In genomic region chr5:69234457-69235268, GRCh38 we compare ENCODE assay signal across 8 cellular contexts. TPM values are rescaled to one million over a fixed set of nuclear protein-coding genes. Genes with fewer than 3 reads are reported as not detected.
DNase-seq lines count a peak whose midpoint lies in the region; ATAC-seq and TF ChIP-seq lines count a peak whose summit lies in the region.

Gene CDK7 (plus strand): TSS chr5:69234886. CDS start chr5:69234976, 90 bp downstream.

- peak within 1 kb of the TSS; percentile 78 for H3K27ac ChIP-seq in RWPE2 (ENCODE audit: poor library complexity, severe bottlenecking)

- no peaks in the 10 kb centered on the region for H3K27me3 ChIP-seq in RWPE2 (ENCODE audit: insufficient read depth, poor library complexity, severe bottlenecking)

- H3K9me3 Mint-ChIP-seq in activated T-helper 2 cell treated with anti-CD3 and anti-CD28 coated beads, Interferon-gamma antibody, Interleukin-2, Interleukin-4, amounts not matched to agents 10 μg/mL and 5 μg/mL and 100 μg/mL, durations not matched to agents 14 hours and 24 hours and 36 hours: no peaks in the 10 kb centered on the region
- H3K9me3 Mint-ChIP-seq in natural killer cell: no peaks in the 10 kb centered on the region

- no peaks in the 10 kb centered on the region for H3K27me3 Mint-ChIP-seq in activated T-helper 2 cell treated with anti-CD3 and anti-CD28 coated beads, Interferon-gamma antibody, Interleukin-2, Interleukin-4, amounts not matched to agents 10 μg/mL and 5 μg/mL and 100 μg/mL, durations not matched to agents 14 hours and 24 hours and 36 hours (ENCODE audit: low read depth)
- no peaks in the 10 kb centered on the region for H3K27me3 Mint-ChIP-seq in natural killer cell (ENCODE audit: low read depth in 2 of 2)

- H3K27ac Mint-ChIP-seq in activated T-helper 2 cell treated with anti-CD3 and anti-CD28 coated beads, Interferon-gamma antibody, Interleukin-2, Interleukin-4, amounts not matched to agents 10 μg/mL and 5 μg/mL and 100 μg/mL, durations not matched to agents 14 hours and 24 hours and 36 hours: peak within 1 kb of the TSS; percentile 80
- peak within 1 kb of the TSS; percentile 84 to 92 for H3K27ac Mint-ChIP-seq in natural killer cell

- DNase-seq in EH (ENCODE audit: low read depth) (peak; percentile 95), H4 (ENCODE audit: low spot score) (peak; percentile 90), LoVo (ENCODE audit: low spot score) (peak; percentile 92), RWPE2 (ENCODE audit: low spot score) (peak; percentile 96), fibroblast of peridontal ligament (ENCODE audit: extremely low read depth) (peak; percentile 91), natural killer cell (peak; percentile 88)
- peak; percentile 91 for DNase-seq in activated T-helper 2 cell treated with anti-CD3 and anti-CD28 coated beads, Interferon-gamma antibody, Interleukin-2, Interleukin-4, amounts not matched to agents 10 μg/mL and 5 μg/mL and 100 μg/mL, durations not matched to agents 14 hours and 24 hours and 36 hours (ENCODE audit: low spot score)
- DNase-seq in stimulated activated naive CD4-positive, alpha-beta T cell treated with Interleukin-2 at 50 U/mL for 16 hours (lab: John Stamatoyannopoulos, UW): peak; percentile 93

- peak; percentile 89 for ATAC-seq in RWPE2 (ENCODE audit: low read depth)
- ATAC-seq in natural killer cell: peak; percentile 99 to 100 (median 99)

- peak within 1 kb of the TSS; percentile 78 for H3K4me3 ChIP-seq in RWPE2 (ENCODE audit: severe bottlenecking)

- peak within 1 kb of the TSS; percentile 95 for H3K4me3 Mint-ChIP-seq in activated T-helper 2 cell treated with anti-CD3 and anti-CD28 coated beads, Interferon-gamma antibody, Interleukin-2, Interleukin-4, amounts not matched to agents 10 μg/mL and 5 μg/mL and 100 μg/mL, durations not matched to agents 14 hours and 24 hours and 36 hours (ENCODE audit: low read depth)
- H3K4me3 Mint-ChIP-seq in natural killer cell: peak within 1 kb of the TSS; percentile 93

- intact Hi-C loops in activated T-helper 2 cell treated with anti-CD3 and anti-CD28 coated beads, Interferon-gamma antibody, Interleukin-2, Interleukin-4, amounts not matched to agents 10 μg/mL and 5 μg/mL and 100 μg/mL, durations not matched to agents 14 hours and 24 hours and 36 hours (cut with micrococcal nuclease): loop anchor here (1.0 kb wide), 4 partner anchors 16 to 141 kb away; partner anchors contain the start of genes AK6, CENPH, RAD17 and TAF9
- intact Hi-C loops in natural killer cell (cut with micrococcal nuclease): loop anchor here (1.0 to 2.0 kb wide), 5 partner anchors 17 to 141 kb away; partner anchors contain the start of genes AK6, CCDC125, CENPH and RAD17

- H3K4me1 ChIP-seq in RWPE2 (ENCODE audit: insufficient read depth, poor library complexity, severe bottlenecking): peaks cover 30% of the 10 kb centered on the region

- no peaks in the 10 kb centered on the region for H3K9me3 ChIP-seq in RWPE2 (ENCODE audit: severe bottlenecking)

- H3K36me3 ChIP-seq in RWPE2 (ENCODE audit: low read depth): peaks cover 43% of the 10 kb centered on the region

- TF ChIP-seq CTCF in RWPE2 (IDR thresholded peaks at IDR 0.05; ENCODE audit: poor library complexity, severe bottlenecking): no peak
- TF ChIP-seq CTCF in natural killer cell (IDR thresholded peaks at IDR 0.05): no peak

- H3K4me1 Mint-ChIP-seq in activated T-helper 2 cell treated with anti-CD3 and anti-CD28 coated beads, Interferon-gamma antibody, Interleukin-2, Interleukin-4, amounts not matched to agents 10 μg/mL and 5 μg/mL and 100 μg/mL, durations not matched to agents 14 hours and 24 hours and 36 hours (ENCODE audit: low read depth): peaks cover 30% of the 10 kb centered on the region
- H3K4me1 Mint-ChIP-seq in natural killer cell: peaks cover 37 to 40% of the 10 kb centered on the region in 2 donors

- peaks cover 30% of the 10 kb centered on the region for H3K36me3 Mint-ChIP-seq in activated T-helper 2 cell treated with anti-CD3 and anti-CD28 coated beads, Interferon-gamma antibody, Interleukin-2, Interleukin-4, amounts not matched to agents 10 μg/mL and 5 μg/mL and 100 μg/mL, durations not matched to agents 14 hours and 24 hours and 36 hours (ENCODE audit: low read depth)
- no peaks in the 10 kb centered on the region for H3K36me3 Mint-ChIP-seq in natural killer cell

RNA-seq across cellular contexts. Expression of gene CDK7, which starts in this region (rescaled TPM):
- 48.7 and 63.9 TPM in 2 replicates for total RNA-seq in H4 (2014; rRNA removed; shearing (Covaris generic))
- 46.0 and 49.4 TPM in 2 replicates for total RNA-seq in activated T-helper 2 cell treated with anti-CD3 and anti-CD28 coated beads, Interferon-gamma antibody, Interleukin-2, Interleukin-4, amounts not matched to agents 10 μg/mL and 5 μg/mL and 100 μg/mL, durations not matched to agents 14 hours and 24 hours and 36 hours
- total RNA-seq in natural killer cell: 10 to 100 TPM; 30.6 to 39.5 (median 30.8) TPM

Comparison
In these comparisons a context has a peak if more than half of its experiments do, and no peak if none do; other contexts are left out.
1. Peak in every context shown above with its lines: DNase-seq, ATAC-seq, H3K4me3 ChIP-seq and H3K27ac ChIP-seq.